Comparison of ENCODE assay signal across 8 cellular contexts in the genomic region with DNA sequence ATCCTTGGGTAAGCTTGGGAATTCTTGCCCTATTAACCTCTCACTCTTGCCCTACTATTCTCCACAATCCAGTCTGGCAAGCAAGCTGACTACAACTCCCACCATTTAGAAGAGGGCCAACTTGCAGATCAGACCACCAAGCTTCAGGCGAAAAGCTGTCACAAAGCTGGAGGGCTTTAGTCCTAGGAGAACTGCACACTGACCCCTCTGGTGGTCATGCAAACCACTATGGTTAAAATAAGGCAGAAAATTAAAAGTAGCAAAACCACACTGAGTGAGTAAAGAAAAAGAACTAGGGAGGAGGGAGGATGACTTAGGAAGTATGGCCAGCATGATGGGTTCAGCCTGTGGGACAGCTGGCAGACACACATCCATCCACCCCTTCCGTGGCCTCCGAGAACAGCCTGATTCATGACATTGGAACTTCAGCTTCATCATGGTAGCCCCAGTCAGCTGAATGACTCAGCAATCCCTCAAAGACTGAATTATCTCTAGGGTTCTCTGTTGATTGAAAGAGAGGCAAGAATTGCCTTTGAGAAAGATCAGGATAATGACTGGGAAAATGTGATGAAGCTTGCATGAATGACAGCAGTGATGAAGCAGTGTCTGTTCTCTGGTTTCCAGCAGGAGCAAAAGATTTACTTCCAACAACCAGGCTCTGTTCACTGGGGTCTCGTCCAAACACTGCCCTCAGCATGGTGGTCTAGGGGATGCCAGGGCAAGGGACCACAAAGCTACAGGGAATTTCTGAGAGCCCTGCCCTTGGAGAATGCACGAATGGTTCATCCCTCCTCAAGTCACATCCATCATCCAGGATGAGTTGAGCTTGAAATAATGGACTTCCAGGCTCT. TPM values are rescaled to one million over a fixed set of nuclear protein-coding genes. Genes with fewer than 3 reads are reported as not detected.
DNase-seq lines count a peak whose midpoint lies in the region; ATAC-seq and TF ChIP-seq lines count a peak whose summit lies in the region.

No MANE protein-coding gene starts in this region.

- no peaks in the 10 kb centered on the region for H3K79me2 ChIP-seq in neural progenitor cell (ENCODE audit: low read depth)

- TF ChIP-seq CTCF in epithelial cell of esophagus (IDR thresholded peaks at IDR 0.05; ENCODE audit: insufficient read depth, low read depth, low read length, missing control alignments) (no peak), neural progenitor cell (IDR thresholded peaks at IDR 0.05) (peak; percentile 24)

- DNase-seq in NOMO-1 treated with dmso at 0.1 percent for 144 hours (lab: John Stamatoyannopoulos, UW; ENCODE audit: unreplicated experiment) (peak; percentile 11), epithelial cell of esophagus (ENCODE audit: low read depth) (peak; percentile 91), neural progenitor cell (ENCODE audit: low spot score) (no peak), ecto neural progenitor cell (ENCODE audit: low spot score) (no peak)
- no peak for DNase-seq in stimulated activated CD4-positive, alpha-beta T cell treated with anti-CD3 and anti-CD28 coated beads, Interleukin-15, amount 100 ng/mL, for 24 hours

- H3K27me3 Mint-ChIP-seq in neural progenitor cell (ENCODE audit: insufficient read depth, low read depth): no peaks in the 10 kb centered on the region

- no peaks in the 10 kb centered on the region for H4K20me1 ChIP-seq in BLaER1 treated with 17β-estradiol and CSF1 and Interleukin-3, amounts not matched to agents 10 nM and 100 nM
- H4K20me1 ChIP-seq in neural progenitor cell (ENCODE audit: low read depth): no peaks in the 10 kb centered on the region

- peak overlapping the region in 10 of 11 experiments; percentile 24 to 90 (median 53); a peak in 19 of 22 replicates for H3K4me2 ChIP-seq in BLaER1 treated with 17β-estradiol and CSF1 and Interleukin-3, amounts not matched to agents 10 nM and 100 nM
- H3K4me2 ChIP-seq in neural progenitor cell: no peak overlapping the region

- H3K27me3 ChIP-seq in BLaER1 treated with 17β-estradiol and CSF1 and Interleukin-3, amounts not matched to agents 10 nM and 100 nM: no peaks in the 10 kb centered on the region
- H3K27me3 ChIP-seq in neural progenitor cell: peaks cover 5% of the 10 kb centered on the region

- H3K36me3 ChIP-seq in BLaER1 treated with 17β-estradiol and CSF1 and Interleukin-3, amounts not matched to agents 10 nM and 100 nM: no peaks in the 10 kb centered on the region; a peak in 1 of 22 replicates
- no peaks in the 10 kb centered on the region for H3K36me3 ChIP-seq in neural progenitor cell

- peaks cover 0 to 10% (median 0%) of the 10 kb centered on the region in 11 experiments; a peak in 4 of 22 replicates for H3K9me3 ChIP-seq in BLaER1 treated with 17β-estradiol and CSF1 and Interleukin-3, amounts not matched to agents 10 nM and 100 nM (replicated peaks in 1 of 11)
- H3K9me3 ChIP-seq in neural progenitor cell (ENCODE audit: low read depth): no peaks in the 10 kb centered on the region

- no peak overlapping the region for H3K9ac ChIP-seq in BLaER1 treated with 17β-estradiol and CSF1 and Interleukin-3, amounts not matched to agents 10 nM and 100 nM
- H3K9ac ChIP-seq in neural progenitor cell: no peak overlapping the region

- ATAC-seq in HG03342 (IDR thresholded peaks at IDR 0.05; ENCODE audit: unreplicated experiment) (no peak), GM21737 (IDR thresholded peaks at IDR 0.05; ENCODE audit: unreplicated experiment) (no peak)

- no peaks in the 10 kb centered on the region for H3K9me3 Mint-ChIP-seq in neural progenitor cell

- no peaks in the 10 kb centered on the region for H3F3A ChIP-seq in neural progenitor cell (ENCODE audit: low read depth)

- peak overlapping the region; percentile 70 for H3K27ac Mint-ChIP-seq in neural progenitor cell

- H3K4me3 Mint-ChIP-seq in neural progenitor cell: no peak overlapping the region

- H3K36me3 Mint-ChIP-seq in neural progenitor cell: no peaks in the 10 kb centered on the region

- H3K27ac ChIP-seq in BLaER1 treated with 17β-estradiol and CSF1 and Interleukin-3, amounts not matched to agents 10 nM and 100 nM: peak overlapping the region in 4 of 11 experiments; percentile 3 to 63 (median 26); a peak in 5 of 22 replicates
- H3K27ac ChIP-seq in neural progenitor cell: no peak overlapping the region

- H2AFZ ChIP-seq in neural progenitor cell (replicated peaks): no peak overlapping the region

- H3K4me1 ChIP-seq in BLaER1 treated with 17β-estradiol and CSF1 and Interleukin-3, amounts not matched to agents 10 nM and 100 nM: peaks cover 13 to 79% (median 56%) of the 10 kb centered on the region in 10 experiments
- no peaks in the 10 kb centered on the region for H3K4me1 ChIP-seq in neural progenitor cell

- peaks cover 10% of the 10 kb centered on the region for H3K4me1 Mint-ChIP-seq in neural progenitor cell

- no peak overlapping the region for H3K4me3 ChIP-seq in BLaER1 treated with 17β-estradiol and CSF1 and Interleukin-3, amounts not matched to agents 10 nM and 100 nM
- H3K4me3 ChIP-seq in epithelial cell of esophagus (ENCODE audit: low read length) (no peak overlapping the region), neural progenitor cell (no peak overlapping the region)

RNA-seq across cellular contexts. Expression of gene PITPNM2, which starts 24.4 kb away (rescaled TPM):
- 0.56 and 1.2 TPM in 2 replicates for total RNA-seq in neural progenitor cell (ENCODE audit: low replicate concordance)

Comparison
In these comparisons a context has a peak if more than half of its experiments do, and no peak if none do; other contexts are left out.
1. DNase-seq: peak in NOMO-1 treated with dmso at 0.1 percent for 144 hours (single experiment) and epithelial cell of esophagus (single experiment); none in neural progenitor cell (single experiment), stimulated activated CD4-positive, alpha-beta T cell treated with anti-CD3 and anti-CD28 coated beads, Interleukin-15, amount 100 ng/mL, for 24 hours (single experiment) and ecto neural progenitor cell (single experiment).